8 cellular contexts compared by ENCODE assay signal in the genomic region with DNA sequence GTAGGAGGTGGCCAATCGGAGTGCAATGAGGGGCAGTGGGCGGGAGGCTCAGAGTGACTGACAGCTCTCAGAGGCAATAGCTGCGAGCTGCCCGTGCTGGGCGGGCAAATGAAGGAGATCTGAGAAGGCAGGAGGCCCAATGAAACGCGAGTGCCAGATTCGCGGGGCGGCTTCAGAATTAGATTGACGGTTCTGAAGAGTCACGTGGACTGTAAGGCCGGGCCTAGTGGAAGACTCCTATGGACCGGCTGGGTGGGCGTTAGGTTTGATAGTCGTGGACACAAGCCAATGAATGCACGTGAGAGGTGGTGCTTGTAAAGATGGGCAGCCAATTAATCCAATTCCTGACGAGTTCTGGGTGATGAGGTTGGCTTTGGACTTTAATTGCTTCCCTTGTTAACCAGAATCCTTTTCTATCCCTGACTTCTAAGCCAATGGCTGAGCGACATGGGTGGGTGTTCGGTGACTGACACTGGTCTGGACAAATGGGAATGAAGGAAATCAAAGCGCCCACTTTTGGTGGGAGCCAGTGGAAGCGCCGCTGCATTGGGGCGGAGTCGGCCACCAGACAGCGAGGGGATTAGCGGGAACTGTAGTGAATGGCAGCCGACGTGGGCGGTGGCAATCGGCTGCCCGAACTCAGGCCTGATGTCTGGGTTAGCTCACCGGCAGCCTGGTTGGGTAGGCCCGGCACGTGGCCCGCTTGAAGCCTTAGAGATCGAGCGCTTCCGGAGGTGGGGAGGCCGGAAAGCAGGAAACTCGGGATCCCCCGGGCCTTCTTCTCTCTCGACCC. TPM values are rescaled to one million over a fixed set of nuclear protein-coding genes. Genes with fewer than 3 reads are reported as not detected.
A peak's percentile ranks its signal among the peaks of the same experiment; 100 is the strongest.
DNase-seq lines count a peak whose midpoint lies in the region; ATAC-seq and TF ChIP-seq lines count a peak whose summit lies in the region.

No MANE protein-coding gene starts in this region.

- peak; percentile 84 for ATAC-seq in HG02678 (IDR thresholded peaks at IDR 0.05; ENCODE audit: unreplicated experiment)

- no peak for TF ChIP-seq EP300 in ovary (IDR thresholded peaks at IDR 0.05)

- 3 to 8% (median 5%) methylated on average over 43 of the region's 43 CpGs for WGBS in ovary, 3 donors
- WGBS in thymus: 5% methylated on average over 43 of the region's 43 CpGs

- H3K36me3 ChIP-seq in ovary (no peaks in the 10 kb centered on the region), thymus (ENCODE audit: control insufficient read depth, insufficient read depth) (peaks cover 21% of the 10 kb centered on the region)

- H3K36me3 Mint-ChIP-seq in activated naive CD8-positive, alpha-beta T cell treated with anti-CD3 and anti-CD28 coated beads for 36 hours: peaks cover 34% of the 10 kb centered on the region
- H3K36me3 Mint-ChIP-seq in glutamatergic neuron (ENCODE audit: unreplicated experiment): no peaks in the 10 kb centered on the region

- peak overlapping the region; percentile 72 for H3K4me3 Mint-ChIP-seq in activated naive CD8-positive, alpha-beta T cell treated with anti-CD3 and anti-CD28 coated beads for 36 hours
- H3K4me3 Mint-ChIP-seq in glutamatergic neuron (ENCODE audit: unreplicated experiment): peak overlapping the region; percentile 79

- no peak for TF ChIP-seq POLR2A in ovary (IDR thresholded peaks at IDR 0.05)

- H3K9me3 Mint-ChIP-seq in activated naive CD8-positive, alpha-beta T cell treated with anti-CD3 and anti-CD28 coated beads for 36 hours: peaks cover 3% of the 10 kb centered on the region
- peaks cover 12% of the 10 kb centered on the region for H3K9me3 Mint-ChIP-seq in glutamatergic neuron (ENCODE audit: unreplicated experiment)

- H3K27ac ChIP-seq in ovary: peak overlapping the region; percentile 40 to 89
- peak overlapping the region; percentile 90 for H3K27ac ChIP-seq in thymus (ENCODE audit: low read depth)

- H3K27ac Mint-ChIP-seq in activated naive CD8-positive, alpha-beta T cell treated with anti-CD3 and anti-CD28 coated beads for 36 hours: peak overlapping the region; percentile 95
- peak overlapping the region; percentile 90 for H3K27ac Mint-ChIP-seq in glutamatergic neuron (ENCODE audit: unreplicated experiment)

- peaks cover 4% of the 10 kb centered on the region for H3K4me1 ChIP-seq in ovary (ENCODE audit: insufficient read depth)
- peaks cover 14% of the 10 kb centered on the region for H3K4me1 ChIP-seq in thymus (ENCODE audit: control insufficient read depth, insufficient read depth, low read length)

- no peaks in the 10 kb centered on the region for H3K9me3 ChIP-seq in ovary
- H3K9me3 ChIP-seq in thymus (ENCODE audit: control insufficient read depth): no peaks in the 10 kb centered on the region

- H3K4me3 ChIP-seq in GM12865 (ENCODE audit: low read depth, low read length) (peak overlapping the region; percentile 45), ovary (peak overlapping the region; percentile 12), thymus (ENCODE audit: low read length) (peak overlapping the region; percentile 83)

- no peaks in the 10 kb centered on the region for H3K27me3 ChIP-seq in ovary
- H3K27me3 ChIP-seq in thymus (ENCODE audit: control insufficient read depth, insufficient read depth): no peaks in the 10 kb centered on the region

- peak; percentile 100 for DNase-seq in GM12865 (ENCODE audit: low read depth)
- DNase-seq in NCI-H1105 treated with DMSO at 0.1 percent for 48 hours (lab: John Stamatoyannopoulos, UW): peak; percentile 100
- peak; percentile 100 for DNase-seq in SKM-1 (lab: John Stamatoyannopoulos, UW; ENCODE audit: unreplicated experiment)
- DNase-seq in activated naive CD8-positive, alpha-beta T cell treated with anti-CD3 and anti-CD28 coated beads for 36 hours: peak; percentile 99
- peak; percentile 98 for DNase-seq in glutamatergic neuron
- DNase-seq in ovary: peak; percentile 99 to 100 (median 100)

- peaks cover 26% of the 10 kb centered on the region for H3K4me1 Mint-ChIP-seq in activated naive CD8-positive, alpha-beta T cell treated with anti-CD3 and anti-CD28 coated beads for 36 hours
- peaks cover 17% of the 10 kb centered on the region for H3K4me1 Mint-ChIP-seq in glutamatergic neuron (ENCODE audit: low read depth, unreplicated experiment)

- no peaks in the 10 kb centered on the region for H3K27me3 Mint-ChIP-seq in activated naive CD8-positive, alpha-beta T cell treated with anti-CD3 and anti-CD28 coated beads for 36 hours
- H3K27me3 Mint-ChIP-seq in glutamatergic neuron (ENCODE audit: unreplicated experiment): peaks cover 11% of the 10 kb centered on the region

- TF ChIP-seq CTCF in GM12865 (IDR thresholded peaks at IDR 0.05; ENCODE audit: insufficient read depth, low read depth, low read length, missing control alignments) (no peak), glutamatergic neuron (IDR thresholded peaks at IDR 0.05; ENCODE audit: partially characterized antibody, unreplicated experiment) (no peak), ovary (IDR thresholded peaks at IDR 0.05) (no peak)

- intact Hi-C loops in ovary (cut with DNase I): loop anchor here in 1 of 4 donors (5.0 to 10.0 kb wide), 2 partner anchors 50 to 867 kb away; partner anchors contain the start of genes ALKBH7, INSR and PSPN

RNA-seq across cellular contexts. Expression of gene KHSRP, which starts 0.5 kb away (rescaled TPM):
- total RNA-seq in activated naive CD8-positive, alpha-beta T cell treated with anti-CD3 and anti-CD28 coated beads for 36 hours: 100 to 1,000 TPM; 483 to 489 TPM
- total RNA-seq in glutamatergic neuron (ENCODE audit: unreplicated experiment): 318 TPM
- 100 to 1,000 TPM in 5 of 7 donors, 10 to 100 TPM in 2; 56.2 to 260 (median 253) TPM for total RNA-seq in ovary
- polyA plus RNA-seq in ovary: 100 to 1,000 TPM; 104 to 160 TPM
- polyA plus RNA-seq in thymus: 93.1 TPM

RNA-seq across cellular contexts. Expression of gene SLC25A41, which starts 8.4 kb away (rescaled TPM):
- under 1 TPM; 0.52 to 0.60 TPM for total RNA-seq in activated naive CD8-positive, alpha-beta T cell treated with anti-CD3 and anti-CD28 coated beads for 36 hours
- total RNA-seq in glutamatergic neuron (ENCODE audit: unreplicated experiment): 0.29 TPM
- total RNA-seq in ovary: under 1 TPM in 3 of 7 donors, not detected in 4; 0.20 to 0.52 (median 0.43) TPM
- under 1 TPM in 1 of 2 donors, not detected in 1; 0.38 TPM for polyA plus RNA-seq in ovary
- 0.27 TPM for polyA plus RNA-seq in thymus

RNA-seq across cellular contexts. Expression of gene GTF2F1, which starts 32.2 kb away (rescaled TPM):
- 10 to 100 TPM; 72.2 to 72.7 TPM for total RNA-seq in activated naive CD8-positive, alpha-beta T cell treated with anti-CD3 and anti-CD28 coated beads for 36 hours
- total RNA-seq in glutamatergic neuron (ENCODE audit: unreplicated experiment): 56.0 TPM
- 10 to 100 TPM; 41.2 to 95.0 (median 65.7) TPM for total RNA-seq in ovary
- polyA plus RNA-seq in ovary: 10 to 100 TPM; 66.9 to 91.5 TPM
- 41.5 TPM for polyA plus RNA-seq in thymus

RNA-seq across cellular contexts. Expression of gene SLC25A23, which starts 34.5 kb away (rescaled TPM):
- total RNA-seq in activated naive CD8-positive, alpha-beta T cell treated with anti-CD3 and anti-CD28 coated beads for 36 hours: 10 to 100 TPM; 14.8 to 18.4 TPM
- 30.2 TPM for total RNA-seq in glutamatergic neuron (ENCODE audit: unreplicated experiment)
- total RNA-seq in ovary: 10 to 100 TPM; 26.7 to 71.3 (median 43.8) TPM
- polyA plus RNA-seq in ovary: 10 to 100 TPM; 30.0 to 74.0 TPM
- polyA plus RNA-seq in thymus: 8.8 TPM

RNA-seq across cellular contexts. Expression of gene CRB3, which starts 38.9 kb away (rescaled TPM):
- total RNA-seq in activated naive CD8-positive, alpha-beta T cell treated with anti-CD3 and anti-CD28 coated beads for 36 hours: 1 to 10 TPM; 2.1 to 2.5 TPM
- total RNA-seq in glutamatergic neuron (ENCODE audit: unreplicated experiment) (not detected), ovary (10 to 100 TPM in 1 of 7 donors, 1 to 10 TPM in 3, under 1 TPM in 2, not detected in 1; 0.52 to 30.1 (median 2.0) TPM)
- polyA plus RNA-seq in ovary (under 1 TPM in 1 of 2 donors, not detected in 1; 0.33 TPM), thymus (7.0 TPM)

Comparison
In these comparisons a context has a peak if more than half of its experiments do, and no peak if none do; other contexts are left out.
1. Peak in every context shown above with its lines: DNase-seq, ATAC-seq, H3K4me3 ChIP-seq and H3K27ac ChIP-seq.
2. H3K4me3 ChIP-seq: peak in every context shown above with its lines; median percentile 83 in thymus; 45 in GM12865; 12 in ovary.